Comparison of ENCODE assay signal across 1 cellular context in genomic region chr4:158169931-158170690, GRCh38.
TF ChIP-seq lines count a peak whose summit lies in the region.

No MANE protein-coding gene starts in this region.

TF ChIP-seq in WTC11, 78 proteins besides CTCF, POLR2A, EP300 and RAD21 (continued from another document):
- no peak for TF ChIP-seq ZNF532 (CRISPR knock-in tag; IDR thresholded peaks at IDR 0.05; ENCODE audit: borderline replicate concordance)
- TF ChIP-seq TEAD1 (CRISPR knock-in tag; IDR thresholded peaks at IDR 0.05), result no peak; the same call in 1 of the 2 replicates
TF ChIP-seq in WTC11: peak in this region for 0.
